In genomic region chr9:41064125-41064795, GRCh38 we compare ENCODE assay signal across 8 cellular contexts.
DNase-seq lines count a peak whose midpoint lies in the region; ATAC-seq and TF ChIP-seq lines count a peak whose summit lies in the region.
"Not testable (repeated sequence)": the region's sequence is repeated elsewhere in the genome, so short reads cannot be mapped to it uniquely, and the experiment has no call there.

No MANE protein-coding gene starts in this region.

- H3K27me3 ChIP-seq in psoas muscle (ENCODE audit: insufficient read depth in 3 of 3, low read length in 2 of 3) = not testable (repeated sequence)

- intact Hi-C loops in Right ventricle myocardium inferior (cut with DNase I); psoas muscle (cut with DNase I): not testable (repeated sequence)

- WGBS in psoas muscle, 3 donors = 22 to 29% (median 23%) methylated on average over 8 of the region's 8 CpGs

- not testable (repeated sequence) for H3K9me3 Mint-ChIP-seq in activated naive CD8-positive, alpha-beta T cell treated with anti-CD3 and anti-CD28 coated beads for 36 hours

- not testable (repeated sequence) for H3K4me3 Mint-ChIP-seq in activated naive CD8-positive, alpha-beta T cell treated with anti-CD3 and anti-CD28 coated beads for 36 hours

- not testable (repeated sequence) for TF ChIP-seq CTCF in WI38 (IDR thresholded peaks at IDR 0.05; ENCODE audit: low read depth, low read length); psoas muscle (IDR thresholded peaks at IDR 0.05)

- H3K27me3 Mint-ChIP-seq in activated naive CD8-positive, alpha-beta T cell treated with anti-CD3 and anti-CD28 coated beads for 36 hours = not testable (repeated sequence)

- DNase-seq in AG08396 (ENCODE audit: low spot score) (peak; percentile 7), Right ventricle myocardium inferior (ENCODE audit: missing footprints) (peak; percentile 61), psoas muscle (peak; percentile 10 to 43)
- DNase-seq in activated naive CD8-positive, alpha-beta T cell treated with anti-CD3 and anti-CD28 coated beads for 36 hours = peak; percentile 12

- not testable (repeated sequence) for H3K9me3 ChIP-seq in psoas muscle

- not testable (repeated sequence) for H3K4me1 Mint-ChIP-seq in activated naive CD8-positive, alpha-beta T cell treated with anti-CD3 and anti-CD28 coated beads for 36 hours

- H3K27ac Mint-ChIP-seq in activated naive CD8-positive, alpha-beta T cell treated with anti-CD3 and anti-CD28 coated beads for 36 hours = not testable (repeated sequence)

- peak; percentile 81 for ATAC-seq in GM18909 (IDR thresholded peaks at IDR 0.05; ENCODE audit: poor library complexity, unreplicated experiment)
- peak; percentile 86 for ATAC-seq in HG02623 (IDR thresholded peaks at IDR 0.05; ENCODE audit: unreplicated experiment)
- ATAC-seq in HG03469 (IDR thresholded peaks at IDR 0.05; ENCODE audit: unreplicated experiment) = peak; percentile 61
- peak; percentile 34 for ATAC-seq in Right ventricle myocardium inferior
- peak in 3 of 4 donors; percentile 20 to 58 (median 51) for ATAC-seq in psoas muscle

- not testable (repeated sequence) for H3K36me3 ChIP-seq in psoas muscle (ENCODE audit: insufficient read depth in 1 of 2, low read depth in 1 of 2)

- not testable (repeated sequence) for H3K27ac ChIP-seq in psoas muscle

- not testable (repeated sequence) for H3K4me1 ChIP-seq in psoas muscle

- H3K36me3 Mint-ChIP-seq in activated naive CD8-positive, alpha-beta T cell treated with anti-CD3 and anti-CD28 coated beads for 36 hours = not testable (repeated sequence)

- peak overlapping the region; percentile 35; the same call in 1 of the 2 replicates for H3K4me3 ChIP-seq in WI38 (ENCODE audit: low read depth, low read length)
- not testable (repeated sequence) for H3K4me3 ChIP-seq in psoas muscle

Comparison
In these comparisons a context has a peak if more than half of its experiments do, and no peak if none do; other contexts are left out.
1. DNase-seq: peak in every context shown above with its lines; median percentile 61 in Right ventricle myocardium inferior; 26 in psoas muscle; 12 in activated naive CD8-positive, alpha-beta T cell treated with anti-CD3 and anti-CD28 coated beads for 36 hours; 7 in AG08396.
2. ATAC-seq: peak in every context shown above with its lines; median percentile 86 in HG02623; 81 in GM18909; 61 in HG03469; 51 in psoas muscle; 34 in Right ventricle myocardium inferior.